ENCODE assay signal across 10 cellular contexts in the genomic region with DNA sequence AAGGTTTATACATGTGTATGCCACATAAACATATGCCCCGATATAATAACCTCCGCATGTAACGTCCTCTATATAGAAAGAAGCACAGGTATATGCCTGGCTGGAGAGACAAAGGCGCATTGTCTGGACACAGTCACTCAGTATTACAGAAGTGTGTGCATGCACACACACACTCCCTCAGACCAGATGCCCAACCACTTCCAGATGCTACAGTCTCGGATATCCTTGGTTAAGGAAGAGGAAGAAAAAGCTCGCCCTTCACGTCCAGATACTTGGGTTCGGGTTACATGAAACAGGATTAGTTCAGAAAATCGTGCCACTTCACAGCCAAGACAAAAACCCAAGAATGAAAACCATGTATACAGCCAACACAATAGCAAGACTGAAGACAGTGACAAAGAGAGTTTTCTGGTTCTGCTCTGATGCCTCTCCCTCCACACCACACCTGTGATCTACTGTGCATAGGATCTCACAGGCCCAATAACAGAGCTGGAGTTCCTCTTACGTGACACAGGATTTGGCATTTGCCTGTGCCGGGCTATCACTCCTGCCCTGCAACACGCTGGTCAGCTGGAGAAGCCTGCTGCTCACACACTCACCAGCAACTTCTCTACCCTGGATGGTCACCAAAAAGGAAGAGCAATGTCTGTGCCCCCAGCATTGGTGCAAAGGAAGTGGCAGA.
DNase-seq lines count a peak whose midpoint lies in the region; ATAC-seq and TF ChIP-seq lines count a peak whose summit lies in the region.
"Had no signal": no experiment of that assay in that cellular context is flagged by ENCODE, and none has a peak within 500 bp of the region (broad histone marks: within the 10 kb centered on the region; RNA-seq: fewer than 3 reads in every experiment).

No MANE protein-coding gene starts in this region.

- H3K9me3 ChIP-seq in CD4-positive, alpha-beta T cell (ENCODE audit: control insufficient read depth, low read length): no peaks in the 10 kb centered on the region

- H3K4me1 Mint-ChIP-seq in CD4-positive, alpha-beta T cell (ENCODE audit: low read depth): peaks cover 88% of the 10 kb centered on the region
- peaks cover 50% of the 10 kb centered on the region for H3K4me1 Mint-ChIP-seq in osteocyte (ENCODE audit: unreplicated experiment)

- peak overlapping the region; percentile 31 for H3K27ac Mint-ChIP-seq in CD4-positive, alpha-beta T cell
- H3K27ac Mint-ChIP-seq in osteocyte (ENCODE audit: unreplicated experiment): peak overlapping the region; percentile 5
- H3K27ac Mint-ChIP-seq: activated CD4-positive, alpha-beta memory T cell treated with anti-CD3 and anti-CD28 coated beads, Interleukin-2, amount 10 ng/mL, durations not matched to agents 7 days and 5 days had no signal

- CTCF ChIA-PET in CD4-positive, alpha-beta T cell (lab: Charles Lee): no interaction called here

- no peaks in the 10 kb centered on the region for H3K27me3 Mint-ChIP-seq in CD4-positive, alpha-beta T cell
- H3K27me3 Mint-ChIP-seq in osteocyte (ENCODE audit: unreplicated experiment): no peaks in the 10 kb centered on the region
- H3K27me3 Mint-ChIP-seq: activated CD4-positive, alpha-beta memory T cell treated with anti-CD3 and anti-CD28 coated beads, Interleukin-2, amount 10 ng/mL, durations not matched to agents 7 days and 5 days had no signal

- no peak for ATAC-seq in CD4-positive, alpha-beta T cell (ENCODE audit: poor library complexity)

- POLR2A ChIA-PET in CD4-positive, alpha-beta T cell (lab: Charles Lee): no interaction called here

- TF ChIP-seq CTCF in CD4-positive, alpha-beta T cell (IDR thresholded peaks at IDR 0.05): no peak
- no peak for TF ChIP-seq CTCF in osteocyte (IDR thresholded peaks at IDR 0.05)

- H3K27ac ChIP-seq in CD4-positive, alpha-beta T cell (ENCODE audit: low read depth, low read length): no peak overlapping the region

- no peaks in the 10 kb centered on the region for H3K9me3 Mint-ChIP-seq in CD4-positive, alpha-beta T cell
- no peaks in the 10 kb centered on the region for H3K9me3 Mint-ChIP-seq in osteocyte (ENCODE audit: unreplicated experiment)
- H3K9me3 Mint-ChIP-seq: activated CD4-positive, alpha-beta memory T cell treated with anti-CD3 and anti-CD28 coated beads, Interleukin-2, amount 10 ng/mL, durations not matched to agents 7 days and 5 days had no signal

- intact Hi-C loops in CD4-positive, alpha-beta T cell (cut with DNase I, micrococcal nuclease): no loop called here

- H3K36me3 Mint-ChIP-seq in CD4-positive, alpha-beta T cell (ENCODE audit: low read depth): peaks cover 5% of the 10 kb centered on the region
- H3K36me3 Mint-ChIP-seq in osteocyte (ENCODE audit: unreplicated experiment): no peaks in the 10 kb centered on the region

- no peaks in the 10 kb centered on the region for H3K27me3 ChIP-seq in CD4-positive, alpha-beta T cell (ENCODE audit: control insufficient read depth, insufficient read depth, low read length)

- no peak overlapping the region for H3K4me3 Mint-ChIP-seq in CD4-positive, alpha-beta T cell
- no peak overlapping the region for H3K4me3 Mint-ChIP-seq in osteocyte (ENCODE audit: unreplicated experiment)
- H3K4me3 Mint-ChIP-seq: activated CD4-positive, alpha-beta memory T cell treated with anti-CD3 and anti-CD28 coated beads, Interleukin-2, amount 10 ng/mL, durations not matched to agents 7 days and 5 days had no signal

- no peak for DNase-seq in CD4-positive, alpha-beta T cell
- DNase-seq in NCI-H2107 (lab: John Stamatoyannopoulos, UW): peak; percentile 50
- DNase-seq in ecto neural progenitor cell (ENCODE audit: low spot score): peak; percentile 43
- no peak for DNase-seq in osteocyte (ENCODE audit: extremely low spot score, unreplicated experiment)
- no peak for DNase-seq in OCI-M1 (lab: John Stamatoyannopoulos, UW)
- DNase-seq in GF-D8 (lab: John Stamatoyannopoulos, UW): no peak
- DNase-seq in cortex of kidney (lab: John Stamatoyannopoulos, UW): no peak
- DNase-seq in T-helper 9 cell: no peak
- DNase-seq: activated CD4-positive, alpha-beta memory T cell treated with anti-CD3 and anti-CD28 coated beads, Interleukin-2, amount 10 ng/mL, durations not matched to agents 7 days and 5 days; hippocampal formation had no signal

Comparison
In these comparisons a context has a peak if more than half of its experiments do, and no peak if none do; other contexts are left out.
1. DNase-seq: peak in NCI-H2107 (single experiment) and ecto neural progenitor cell (single experiment); none in CD4-positive, alpha-beta T cell (0 of 10), osteocyte (single experiment), OCI-M1 (single experiment), GF-D8 (single experiment), cortex of kidney (single experiment) and T-helper 9 cell (single experiment).